Comparison of ENCODE assay signal across 8 cellular contexts in the genomic region with DNA sequence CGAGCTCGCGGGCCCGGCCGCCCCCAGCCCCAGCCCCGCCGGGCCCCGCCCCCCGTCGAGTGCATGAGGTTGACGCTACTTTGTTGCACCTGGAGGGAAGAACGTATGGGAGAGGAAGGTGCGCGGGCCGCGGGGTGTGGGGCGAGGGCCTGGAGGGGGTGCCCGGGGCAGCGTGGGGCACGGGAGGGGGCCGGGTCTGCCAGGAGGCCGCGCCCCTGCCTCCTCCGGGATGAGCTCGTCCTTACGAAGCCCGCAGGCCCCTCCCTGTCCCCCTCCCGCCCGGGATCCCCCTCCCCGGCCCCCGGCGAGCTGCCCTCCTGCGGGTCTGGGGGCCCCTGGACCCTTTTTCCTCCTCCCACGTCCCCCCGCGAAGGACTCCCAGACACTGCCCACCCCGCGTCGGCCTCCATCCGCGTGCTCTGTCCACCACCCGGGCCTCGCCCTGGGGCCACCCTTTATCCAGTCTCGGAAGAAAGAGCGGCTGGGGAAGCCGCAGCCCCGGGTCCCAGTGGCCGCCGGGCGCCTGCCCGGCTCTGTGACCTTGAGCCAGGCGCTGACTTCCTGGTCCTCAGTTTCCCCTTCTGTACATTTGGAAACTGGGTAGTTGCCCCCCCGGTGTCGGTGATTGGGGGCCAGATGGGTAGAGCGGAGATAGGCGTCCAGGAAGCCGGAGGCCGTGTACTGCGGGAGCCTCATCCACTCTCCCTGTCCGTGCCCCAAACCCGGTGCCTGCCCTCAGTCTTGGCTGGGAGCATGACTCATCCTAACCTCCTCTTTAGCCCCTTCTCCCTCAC. TPM values are rescaled to one million over a fixed set of nuclear protein-coding genes. Genes with fewer than 3 reads are reported as not detected.
DNase-seq lines count a peak whose midpoint lies in the region; ATAC-seq, FAIRE-seq and TF ChIP-seq lines count a peak whose summit lies in the region.

No MANE protein-coding gene starts in this region.

- no peak for TF ChIP-seq RAD21 in HepG2 (CRISPR knock-in tag; IDR thresholded peaks at IDR 0.05)

- no peaks in the 10 kb centered on the region for H3K27me3 Mint-ChIP-seq in Caco-2 (ENCODE audit: insufficient read depth, unreplicated experiment)
- no peaks in the 10 kb centered on the region for H3K27me3 Mint-ChIP-seq in central memory CD8-positive, alpha-beta T cell

- BruUV-seq in Caco-2 (replicated peaks; lab: Mats Ljungman, UMichigan) (no TSS peak), HepG2 (replicated peaks; lab: Mats Ljungman, UMichigan) (no TSS peak)

- no peak for FAIRE-seq in HepG2 (lab: Jason Lieb, UNC)

- H3K36me3 ChIP-seq in Caco-2 (ENCODE audit: control insufficient read depth, insufficient read depth, low read length) (no peaks in the 10 kb centered on the region), SJCRH30 (peaks cover 16% of the 10 kb centered on the region; the same call in 1 of the 2 replicates), HepG2 (replicated peaks in 1 of 2; ENCODE audit: control insufficient read depth in 1 of 2, insufficient read depth in 2 of 2, low read length in 2 of 2) (no peaks in the 10 kb centered on the region)

- TF ChIP-seq CTCF in Caco-2 (IDR thresholded peaks at IDR 0.05; ENCODE audit: insufficient read depth in 1 of 2, low read depth in 1 of 2, low read length in 1 of 2, severe bottlenecking in 1 of 2, unreplicated experiment in 1 of 2) (no peak), HepG2 (CRISPR knock-in tag; IDR thresholded peaks at IDR 0.05) (no peak)

- H4K20me1 ChIP-seq in HepG2 (ENCODE audit: insufficient read depth, low read length), result no peaks in the 10 kb centered on the region

- peak; percentile 61 to 66 for DNase-seq in Caco-2
- DNase-seq in HS-5 (ENCODE audit: low read depth), result peak; percentile 35
- peak; percentile 67 to 69 for DNase-seq in SJCRH30
- DNase-seq in central memory CD8-positive, alpha-beta T cell (ENCODE audit: low spot score in 2 of 2), result no peak
- DNase-seq in HepG2 (ENCODE audit: low spot score), result no peak
- DNase-seq in stimulated activated naive CD8-positive, alpha-beta T cell treated with anti-CD3 and anti-CD28 coated beads, Interleukin-15, Interleukin-2, amounts not matched to agents 100 U/mL and 50 U/mL, for 24 hours, result peak; percentile 54
- no peak for DNase-seq in NCI-H446 (lab: John Stamatoyannopoulos, UW)

- intact Hi-C loops in Caco-2 (cut with micrococcal nuclease; ENCODE audit: unreplicated experiment) (loop anchor here (5.0 kb wide), 1 partner anchor 88 kb away; the partner anchor contains the start of gene EIF4H), HepG2 (cut with micrococcal nuclease; ENCODE audit: unreplicated experiment) (no loop called here)

- POLR2A ChIA-PET in Caco-2 (lab: Charles Lee), result interaction anchor here (0.6 to 2.1 kb wide), 4 partner anchors 89 to 496 kb away, joined by 3 to 19 read pairs (median 6); no protein-coding TSS in a partner anchor
- POLR2A ChIA-PET in HepG2 (lab: Yijun Ruan, JAX), result interaction anchor here (1.0 to 1.4 kb wide), 3 partner anchors 88 to 209 kb away, joined by 3 to 5 read pairs (median 4); no protein-coding TSS in a partner anchor

- no peaks in the 10 kb centered on the region for H3K4me1 Mint-ChIP-seq in Caco-2 (ENCODE audit: low read depth, unreplicated experiment)
- peaks cover 14% of the 10 kb centered on the region for H3K4me1 Mint-ChIP-seq in central memory CD8-positive, alpha-beta T cell

- 4% methylated on average over 17 of the region's 61 CpGs for WGBS in HepG2 (ENCODE audit: low lambda C conversion rate)

- H3K36me3 Mint-ChIP-seq in Caco-2 (ENCODE audit: insufficient read depth, unreplicated experiment), result peaks cover 9% of the 10 kb centered on the region
- H3K36me3 Mint-ChIP-seq in central memory CD8-positive, alpha-beta T cell (ENCODE audit: insufficient read depth), result peaks cover 4% of the 10 kb centered on the region

- TF ChIP-seq POLR2A in HepG2 (IDR thresholded peaks at IDR 0.05; ENCODE audit: insufficient read depth in 1 of 2, low read depth in 2 of 2, low read length in 2 of 2), result no peak

- no peaks in the 10 kb centered on the region for H3K79me2 ChIP-seq in HepG2 (ENCODE audit: insufficient read depth, low read length)

- CTCF ChIA-PET in Caco-2 (lab: Charles Lee) (interaction anchor here (0.6 to 1.9 kb wide), 8 partner anchors 15 to 122 kb away, joined by 3 to 10 read pairs (median 4); no protein-coding TSS in a partner anchor), HepG2 (lab: Yijun Ruan, JAX; ENCODE audit: low intra/inter-chr PET ratio, low total read pairs) (no interaction called here)

- H3K9ac ChIP-seq in HepG2 (ENCODE audit: insufficient read depth, low read depth, low read length), result peak overlapping the region; percentile 46

- H2AFZ ChIP-seq in HepG2 (ENCODE audit: low read length), result no peak overlapping the region

- ATAC-seq in GM19468 (IDR thresholded peaks at IDR 0.05; ENCODE audit: extremely low read depth, unreplicated experiment) (peak; percentile 17), HepG2 (peak; percentile 60)
- peak; percentile 55 for ATAC-seq in central memory CD8-positive, alpha-beta T cell (replicated peaks; ENCODE audit: extremely low read depth, poor library complexity, severe bottlenecking)
- ATAC-seq in stimulated activated naive CD8-positive, alpha-beta T cell treated with anti-CD3 and anti-CD28 coated beads, Interleukin-15, Interleukin-2, amounts not matched to agents 100 U/mL and 50 U/mL, for 24 hours, result peak; percentile 71

- H3K27me3 ChIP-seq in Caco-2 (replicated peaks; ENCODE audit: control insufficient read depth, insufficient read depth, low read length) (no peaks in the 10 kb centered on the region), SJCRH30 (no peaks in the 10 kb centered on the region), HepG2 (ENCODE audit: control insufficient read depth in 1 of 2, insufficient read depth in 2 of 2, low read length in 2 of 2) (no peaks in the 10 kb centered on the region)

- H3K27ac ChIP-seq in SJCRH30 (peak overlapping the region; percentile 75), HepG2 (ENCODE audit: extremely low read length, insufficient read depth, low read length) (no peak overlapping the region)

- peaks cover 5% of the 10 kb centered on the region for H3K4me1 ChIP-seq in Caco-2
- H3K4me1 ChIP-seq in SJCRH30, result peaks cover 14% of the 10 kb centered on the region
- H3K4me1 ChIP-seq in HepG2 (ENCODE audit: insufficient read depth, low read length), result peaks cover 18% of the 10 kb centered on the region

- H3K9me3 ChIP-seq in Caco-2 (no peaks in the 10 kb centered on the region), SJCRH30 (replicated peaks) (no peaks in the 10 kb centered on the region), HepG2 (ENCODE audit: low read length) (no peaks in the 10 kb centered on the region)

- in situ Hi-C loops in HepG2 (cut with HindIII; ENCODE audit: extremely low pct_ligation_motif_present, low pct_unique_long_range_greater_than_20kb), result no loop called here

- H3K4me3 Mint-ChIP-seq in Caco-2 (ENCODE audit: unreplicated experiment), result peak overlapping the region; percentile 84
- peak overlapping the region; percentile 84 for H3K4me3 Mint-ChIP-seq in central memory CD8-positive, alpha-beta T cell

- H3K9me3 Mint-ChIP-seq in Caco-2 (ENCODE audit: unreplicated experiment), result no peaks in the 10 kb centered on the region
- H3K9me3 Mint-ChIP-seq in central memory CD8-positive, alpha-beta T cell, result no peaks in the 10 kb centered on the region

- H3K4me3 ChIP-seq in Caco-2 (ENCODE audit: low read depth, low read length), result peak overlapping the region; percentile 82
- H3K4me3 ChIP-seq in SJCRH30, result peak overlapping the region; percentile 87
- peak overlapping the region; percentile 61 to 72 (median 66) for H3K4me3 ChIP-seq in HepG2 (replicated peaks in 1 of 3; ENCODE audit: insufficient read depth in 1 of 3, low read depth in 2 of 3, low read length in 3 of 3)

- no peak for TF ChIP-seq EP300 in HepG2 (IDR thresholded peaks at IDR 0.05; ENCODE audit: low read depth in 2 of 2, low read length in 2 of 2)
- TF ChIP-seq EP300 in HepG2 (CRISPR knock-in tag; IDR thresholded peaks at IDR 0.05; ENCODE audit: borderline replicate concordance), result no peak

- peak overlapping the region; percentile 77 for H3K4me2 ChIP-seq in HepG2 (ENCODE audit: low read depth, low read length)

- H3K27ac Mint-ChIP-seq in Caco-2 (ENCODE audit: unreplicated experiment), result peak overlapping the region; percentile 85
- peak overlapping the region; percentile 67 for H3K27ac Mint-ChIP-seq in central memory CD8-positive, alpha-beta T cell (ENCODE audit: low read depth)

RNA-seq across cellular contexts. Expression of gene LIMK1, which starts 0.5 kb away (rescaled TPM):
- total RNA-seq in Caco-2 (2022) (30.6 and 31.4 TPM in 2 replicates), HepG2 (2016; rRNA removed; fragmentation: Illumina TruSeq; extraction: Trizol) (8.2 and 8.9 TPM in 2 replicates)
- total RNA-seq in SJCRH30 (2014; rRNA removed; shearing (Covaris generic)), result 43.2 and 43.4 TPM in 2 replicates
- total RNA-seq in HepG2 (2016; cell fraction: cytosol; rRNA removed; fragmentation: Illumina TruSeq; extraction: Trizol; ENCODE audit: low read depth), result 4.6 and 5.6 TPM in 2 replicates
- total RNA-seq in HepG2 (2016; cell fraction: insoluble cytoplasmic fraction; rRNA removed; fragmentation: Illumina TruSeq; extraction: Trizol), result 6.7 and 8.6 TPM in 2 replicates
- 16.3 and 16.4 TPM in 2 replicates for total RNA-seq in HepG2 (2016; cell fraction: membrane; rRNA removed; fragmentation: Illumina TruSeq; extraction: Trizol)
- 6.6 TPM in 2 replicates for total RNA-seq in HepG2 (2016; cell fraction: nucleus; rRNA removed; fragmentation: Illumina TruSeq; extraction: Trizol)
- 18.8 and 22.5 TPM in 2 replicates for polyA plus RNA-seq in HepG2 (2011; rRNA removed)
- 12.2 and 13.7 TPM in 2 replicates for polyA plus RNA-seq in HepG2 (2011; cell fraction: cytosol; rRNA removed)
- 28.7 and 31.1 TPM in 2 replicates for polyA plus RNA-seq in HepG2 (2011; cell fraction: nucleus; rRNA removed)
- 8.3 and 10.9 TPM in 2 replicates for polyA plus RNA-seq in HepG2 (2012)
- polyA plus RNA-seq in HepG2 (2016; cell fraction: cytosol; fragmentation: Illumina TruSeq; extraction: Trizol; ENCODE audit: low read depth), result 7.5 and 8.7 TPM in 2 replicates
- polyA plus RNA-seq in HepG2 (2016; cell fraction: insoluble cytoplasmic fraction; fragmentation: Illumina TruSeq; extraction: Trizol; ENCODE audit: low read depth), result 10.6 and 14.3 TPM in 2 replicates
- polyA plus RNA-seq in HepG2 (2016; cell fraction: membrane; fragmentation: Illumina TruSeq; extraction: Trizol; ENCODE audit: low read depth), result 18.8 and 20.9 TPM in 2 replicates
- polyA plus RNA-seq in HepG2 (2016; cell fraction: nucleus; fragmentation: Illumina TruSeq; extraction: Trizol; ENCODE audit: insufficient read depth, low read depth), result 14.4 and 15.5 TPM in 2 replicates
- polyA minus RNA-seq in HepG2 (2011; rRNA and poly(A)+ RNA removed; ENCODE audit: low replicate concordance), result 36.5 and 57.3 TPM in 2 replicates
- polyA minus RNA-seq in HepG2 (2011; cell fraction: cytosol; rRNA and poly(A)+ RNA removed), result 10.0 and 11.6 TPM in 2 replicates
- polyA minus RNA-seq in HepG2 (2011; cell fraction: nucleus; rRNA and poly(A)+ RNA removed), result 4.1 and 4.8 TPM in 2 replicates

RNA-seq across cellular contexts. Expression of gene ELN, which starts 56.2 kb away (rescaled TPM):
- total RNA-seq in Caco-2 (2022), result not detected in 2 replicates
- total RNA-seq in SJCRH30 (2014; rRNA removed; shearing (Covaris generic)), result 100 and 110 TPM in 2 replicates
- total RNA-seq in HepG2 (2016; rRNA removed; fragmentation: Illumina TruSeq; extraction: Trizol), result 0.08 and 0.15 TPM in 2 replicates
- total RNA-seq in HepG2 (2016; cell fraction: cytosol; rRNA removed; fragmentation: Illumina TruSeq; extraction: Trizol; ENCODE audit: low read depth), result not detected in 2 replicates
- 0.12 and 0.15 TPM in 2 replicates for total RNA-seq in HepG2 (2016; cell fraction: insoluble cytoplasmic fraction; rRNA removed; fragmentation: Illumina TruSeq; extraction: Trizol)
- 0.10 TPM in 1 of 2 replicates, not detected in the other for total RNA-seq in HepG2 (2016; cell fraction: membrane; rRNA removed; fragmentation: Illumina TruSeq; extraction: Trizol)
- total RNA-seq in HepG2 (2016; cell fraction: nucleus; rRNA removed; fragmentation: Illumina TruSeq; extraction: Trizol), result not detected in 2 replicates
- 0.37 and 0.46 TPM in 2 replicates for polyA plus RNA-seq in HepG2 (2011; rRNA removed)
- polyA plus RNA-seq in HepG2 (2011; cell fraction: cytosol; rRNA removed), result 0.28 and 0.43 TPM in 2 replicates
- 0.21 and 0.71 TPM in 2 replicates for polyA plus RNA-seq in HepG2 (2011; cell fraction: nucleus; rRNA removed)
- 0.24 and 0.31 TPM in 2 replicates for polyA plus RNA-seq in HepG2 (2012)
- 0.03 and 0.06 TPM in 2 replicates for polyA plus RNA-seq in HepG2 (2016; cell fraction: cytosol; fragmentation: Illumina TruSeq; extraction: Trizol; ENCODE audit: low read depth)
- polyA plus RNA-seq in HepG2 (2016; cell fraction: insoluble cytoplasmic fraction; fragmentation: Illumina TruSeq; extraction: Trizol; ENCODE audit: low read depth), result 0.22 and 0.34 TPM in 2 replicates
- 0.05 and 0.07 TPM in 2 replicates for polyA plus RNA-seq in HepG2 (2016; cell fraction: membrane; fragmentation: Illumina TruSeq; extraction: Trizol; ENCODE audit: low read depth)
- polyA plus RNA-seq in HepG2 (2016; cell fraction: nucleus; fragmentation: Illumina TruSeq; extraction: Trizol; ENCODE audit: insufficient read depth, low read depth), result 0.33 TPM in 2 replicates
- 0.05 and 0.12 TPM in 2 replicates for polyA minus RNA-seq in HepG2 (2011; rRNA and poly(A)+ RNA removed; ENCODE audit: low replicate concordance)
- polyA minus RNA-seq in HepG2 (2011; cell fraction: cytosol; rRNA and poly(A)+ RNA removed), result 0.62 TPM in 1 of 2 replicates, not detected in the other
- polyA minus RNA-seq in HepG2 (2011; cell fraction: nucleus; rRNA and poly(A)+ RNA removed), result not detected in 2 replicates

Comparison
In these comparisons a context has a peak if more than half of its experiments do, and no peak if none do; other contexts are left out.
1. DNase-seq: peak in Caco-2 (2 of 2), HS-5 (single experiment), SJCRH30 (2 of 2) and stimulated activated naive CD8-positive, alpha-beta T cell treated with anti-CD3 and anti-CD28 coated beads, Interleukin-15, Interleukin-2, amounts not matched to agents 100 U/mL and 50 U/mL, for 24 hours (single experiment); none in central memory CD8-positive, alpha-beta T cell (0 of 2), HepG2 (single experiment) and NCI-H446 (0 of 2).
2. ATAC-seq: peak in every context shown above with its lines; median percentile 71 in stimulated activated naive CD8-positive, alpha-beta T cell treated with anti-CD3 and anti-CD28 coated beads, Interleukin-15, Interleukin-2, amounts not matched to agents 100 U/mL and 50 U/mL, for 24 hours; 60 in HepG2; 55 in central memory CD8-positive, alpha-beta T cell; 17 in GM19468.
3. RNA of gene ELN, which starts 56.2 kb away (total RNA-seq): 100 to 110 TPM in SJCRH30; 0.08 to 0.15 TPM in HepG2 and not detected in Caco-2; every median in the first group is over 10 times any median in the second.
4. Peak in every context shown above with its lines, with median percentiles within 50 percentile points of each other: H3K4me3 ChIP-seq.